ENCODE assay signal across 1 cellular context in the genomic region with DNA sequence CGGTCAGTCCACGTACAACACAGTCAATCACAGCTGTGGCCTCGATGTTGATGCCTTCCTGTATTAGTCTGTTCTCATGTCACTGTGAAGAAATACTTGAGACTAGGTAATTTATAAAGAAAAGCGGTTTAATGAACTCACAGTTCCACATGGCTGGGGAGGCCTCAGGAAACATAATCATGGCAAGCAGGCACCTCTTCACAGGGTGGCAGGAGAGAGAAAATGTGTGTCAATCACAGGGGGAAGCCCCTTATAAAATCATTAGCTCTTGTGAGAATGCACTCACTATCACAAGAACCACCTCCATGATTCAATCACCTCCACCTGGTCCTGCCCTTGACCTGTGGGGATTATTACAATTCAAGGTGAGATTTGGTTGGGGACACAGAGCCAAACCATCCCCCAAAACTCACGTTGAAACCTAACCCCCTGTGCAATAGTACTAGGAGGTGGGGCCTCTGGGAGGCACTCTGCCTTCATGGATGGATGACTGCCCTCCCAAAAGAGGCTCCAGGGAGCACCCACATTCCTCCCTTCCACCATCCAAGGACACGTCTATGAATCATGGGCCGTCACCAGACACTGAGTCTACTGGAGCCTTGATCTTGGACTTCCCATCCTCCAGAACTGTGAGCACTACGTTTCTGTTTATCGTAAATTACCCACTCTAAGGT.
TF ChIP-seq lines count a peak whose summit lies in the region.

No MANE protein-coding gene starts in this region.

TF ChIP-seq in GM23338, 12 proteins besides CTCF, POLR2A, EP300 and RAD21 (continued from another document):
- TF ChIP-seq ZNF462 (CRISPR knock-in tag; IDR thresholded peaks at IDR 0.05) (no peak), ZNF331 (CRISPR knock-in tag; IDR thresholded peaks at IDR 0.05; ENCODE audit: low read depth) (no peak), POLR2AphosphoS5 (IDR thresholded peaks at IDR 0.05; ENCODE audit: low read depth) (no peak), STAT1 (IDR thresholded peaks at IDR 0.05; ENCODE audit: unreplicated experiment) (no peak), NANOG (IDR thresholded peaks at IDR 0.05; ENCODE audit: borderline replicate concordance) (no peak), JUNB (IDR thresholded peaks at IDR 0.05; ENCODE audit: unreplicated experiment) (no peak), EZH2phosphoT487 (IDR thresholded peaks at IDR 0.05; ENCODE audit: unreplicated experiment) (no peak)
- TF ChIP-seq, protein P1, sequence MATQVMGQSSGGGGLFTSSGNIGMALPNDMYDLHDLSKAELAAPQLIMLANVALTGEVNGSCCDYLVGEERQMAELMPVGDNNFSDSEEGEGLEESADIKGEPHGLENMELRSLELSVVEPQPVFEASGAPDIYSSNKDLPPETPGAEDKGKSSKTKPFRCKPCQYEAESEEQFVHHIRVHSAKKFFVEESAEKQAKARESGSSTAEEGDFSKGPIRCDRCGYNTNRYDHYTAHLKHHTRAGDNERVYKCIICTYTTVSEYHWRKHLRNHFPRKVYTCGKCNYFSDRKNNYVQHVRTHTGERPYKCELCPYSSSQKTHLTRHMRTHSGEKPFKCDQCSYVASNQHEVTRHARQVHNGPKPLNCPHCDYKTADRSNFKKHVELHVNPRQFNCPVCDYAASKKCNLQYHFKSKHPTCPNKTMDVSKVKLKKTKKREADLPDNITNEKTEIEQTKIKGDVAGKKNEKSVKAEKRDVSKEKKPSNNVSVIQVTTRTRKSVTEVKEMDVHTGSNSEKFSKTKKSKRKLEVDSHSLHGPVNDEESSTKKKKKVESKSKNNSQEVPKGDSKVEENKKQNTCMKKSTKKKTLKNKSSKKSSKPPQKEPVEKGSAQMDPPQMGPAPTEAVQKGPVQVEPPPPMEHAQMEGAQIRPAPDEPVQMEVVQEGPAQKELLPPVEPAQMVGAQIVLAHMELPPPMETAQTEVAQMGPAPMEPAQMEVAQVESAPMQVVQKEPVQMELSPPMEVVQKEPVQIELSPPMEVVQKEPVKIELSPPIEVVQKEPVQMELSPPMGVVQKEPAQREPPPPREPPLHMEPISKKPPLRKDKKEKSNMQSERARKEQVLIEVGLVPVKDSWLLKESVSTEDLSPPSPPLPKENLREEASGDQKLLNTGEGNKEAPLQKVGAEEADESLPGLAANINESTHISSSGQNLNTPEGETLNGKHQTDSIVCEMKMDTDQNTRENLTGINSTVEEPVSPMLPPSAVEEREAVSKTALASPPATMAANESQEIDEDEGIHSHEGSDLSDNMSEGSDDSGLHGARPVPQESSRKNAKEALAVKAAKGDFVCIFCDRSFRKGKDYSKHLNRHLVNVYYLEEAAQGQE (IDR thresholded peaks at IDR 0.05; ENCODE audit: unreplicated experiment): no peak
- TF ChIP-seq, protein P2, sequence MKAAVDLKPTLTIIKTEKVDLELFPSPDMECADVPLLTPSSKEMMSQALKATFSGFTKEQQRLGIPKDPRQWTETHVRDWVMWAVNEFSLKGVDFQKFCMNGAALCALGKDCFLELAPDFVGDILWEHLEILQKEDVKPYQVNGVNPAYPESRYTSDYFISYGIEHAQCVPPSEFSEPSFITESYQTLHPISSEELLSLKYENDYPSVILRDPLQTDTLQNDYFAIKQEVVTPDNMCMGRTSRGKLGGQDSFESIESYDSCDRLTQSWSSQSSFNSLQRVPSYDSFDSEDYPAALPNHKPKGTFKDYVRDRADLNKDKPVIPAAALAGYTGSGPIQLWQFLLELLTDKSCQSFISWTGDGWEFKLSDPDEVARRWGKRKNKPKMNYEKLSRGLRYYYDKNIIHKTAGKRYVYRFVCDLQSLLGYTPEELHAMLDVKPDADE (IDR thresholded peaks at IDR 0.05): no peak
